Comparison of ENCODE assay signal across 35 cellular contexts in genomic region chr3:18249126-18249525, GRCh38.
"Had no signal": no experiment of that assay in that cellular context is flagged by ENCODE, and none has a peak within 500 bp of the region (broad histone marks: within the 10 kb centered on the region; RNA-seq: fewer than 3 reads in every experiment).

No MANE protein-coding gene starts in this region.

- H3K27ac ChIP-seq: adrenal gland, breast epithelium, cardiac muscle cell, coronary artery, dorsolateral prefrontal cortex, esophagus muscularis mucosa, foreskin keratinocyte, gastrocnemius medialis, heart left ventricle, WERI-Rb-1 had no signal

- H3K9me3 ChIP-seq: adrenal gland, breast epithelium, esophagus muscularis mucosa, gastrocnemius medialis, heart left ventricle had no signal

- H3K4me3 Mint-ChIP-seq: activated B cell treated with CpG ODN at 0.5 μM for 24 hours; activated CD4-positive, alpha-beta memory T cell treated with anti-CD3 and anti-CD28 coated beads, Interleukin-2, amount 10 ng/mL, durations not matched to agents 7 days and 5 days; activated naive CD4-positive, alpha-beta T cell treated with anti-CD3 and anti-CD28 coated beads, Interleukin-2, amount 50 U/mL, for 24 hours; activated naive CD8-positive, alpha-beta T cell treated with anti-CD3 and anti-CD28 coated beads for 36 hours; activated naive CD8-positive, alpha-beta T cell treated with anti-CD3 and anti-CD28 coated beads, Interleukin-2, amount 50 U/mL, for 24 hours; activated T-cell treated with anti-CD3 and anti-CD28 coated beads, Interleukin-2, amount 50 U/mL, for 24 hours; activated T-helper 17 cell treated with anti-CD3 and anti-CD28 coated beads, Interleukin-2, amount 50 U/mL, for 72 hours; brain; dendritic cell treated with granulocyte-macrophage colony-stimulating factor and Interleukin-4, amounts not matched to agents 40 ng/mL and 50 ng/mL, for 4 days had no signal

- H3K36me3 ChIP-seq: adrenal gland, breast epithelium, cardiac muscle cell, esophagus muscularis mucosa, gastrocnemius medialis, heart left ventricle, WERI-Rb-1 had no signal

- H3K9me3 Mint-ChIP-seq: activated B cell treated with CpG ODN at 0.5 μM for 24 hours; activated CD4-positive, alpha-beta memory T cell treated with anti-CD3 and anti-CD28 coated beads, Interleukin-2, amount 10 ng/mL, durations not matched to agents 7 days and 5 days; activated naive CD4-positive, alpha-beta T cell treated with anti-CD3 and anti-CD28 coated beads, Interleukin-2, amount 50 U/mL, for 24 hours; activated naive CD8-positive, alpha-beta T cell treated with anti-CD3 and anti-CD28 coated beads for 36 hours; activated naive CD8-positive, alpha-beta T cell treated with anti-CD3 and anti-CD28 coated beads, Interleukin-2, amount 50 U/mL, for 24 hours; activated T-cell treated with anti-CD3 and anti-CD28 coated beads, Interleukin-2, amount 50 U/mL, for 24 hours; brain; dendritic cell treated with granulocyte-macrophage colony-stimulating factor and Interleukin-4, amounts not matched to agents 40 ng/mL and 50 ng/mL, for 4 days had no signal

- H3K27me3 ChIP-seq: adrenal gland, breast epithelium, cardiac muscle cell, dorsolateral prefrontal cortex, esophagus muscularis mucosa, foreskin keratinocyte, heart left ventricle had no signal

- H3K4me1 Mint-ChIP-seq: activated naive CD4-positive, alpha-beta T cell treated with anti-CD3 and anti-CD28 coated beads, Interleukin-2, amount 50 U/mL, for 24 hours had no signal

- H3K27ac Mint-ChIP-seq: activated B cell treated with CpG ODN at 0.5 μM for 24 hours; activated CD4-positive, alpha-beta memory T cell treated with anti-CD3 and anti-CD28 coated beads, Interleukin-2, amount 10 ng/mL, durations not matched to agents 7 days and 5 days; activated naive CD4-positive, alpha-beta T cell treated with anti-CD3 and anti-CD28 coated beads, Interleukin-2, amount 50 U/mL, for 24 hours; activated naive CD8-positive, alpha-beta T cell treated with anti-CD3 and anti-CD28 coated beads for 36 hours; activated naive CD8-positive, alpha-beta T cell treated with anti-CD3 and anti-CD28 coated beads, Interleukin-2, amount 50 U/mL, for 24 hours; activated T-cell treated with anti-CD3 and anti-CD28 coated beads, Interleukin-2, amount 50 U/mL, for 24 hours; activated T-helper 17 cell treated with anti-CD3 and anti-CD28 coated beads, Interleukin-2, amount 50 U/mL, for 72 hours; brain; dendritic cell treated with granulocyte-macrophage colony-stimulating factor and Interleukin-4, amounts not matched to agents 40 ng/mL and 50 ng/mL, for 4 days had no signal

- FAIRE-seq: TTC549 had no signal

- H3K4me1 ChIP-seq: adrenal gland, breast epithelium, esophagus muscularis mucosa, foreskin keratinocyte, gastrocnemius medialis had no signal

- H3K4me3 ChIP-seq: adrenal gland, breast epithelium, cardiac muscle cell, coronary artery, dorsolateral prefrontal cortex, esophagus muscularis mucosa, gastrocnemius medialis, heart left ventricle had no signal

- H3K36me3 Mint-ChIP-seq: activated naive CD4-positive, alpha-beta T cell treated with anti-CD3 and anti-CD28 coated beads, Interleukin-2, amount 50 U/mL, for 24 hours; activated naive CD8-positive, alpha-beta T cell treated with anti-CD3 and anti-CD28 coated beads for 36 hours; brain had no signal

- H3K27me3 Mint-ChIP-seq: activated B cell treated with CpG ODN at 0.5 μM for 24 hours; activated naive CD4-positive, alpha-beta T cell treated with anti-CD3 and anti-CD28 coated beads, Interleukin-2, amount 50 U/mL, for 24 hours; activated naive CD8-positive, alpha-beta T cell treated with anti-CD3 and anti-CD28 coated beads for 36 hours; activated naive CD8-positive, alpha-beta T cell treated with anti-CD3 and anti-CD28 coated beads, Interleukin-2, amount 50 U/mL, for 24 hours; brain; dendritic cell treated with granulocyte-macrophage colony-stimulating factor and Interleukin-4, amounts not matched to agents 40 ng/mL and 50 ng/mL, for 4 days had no signal

- DNase-seq: activated B cell treated with CpG ODN at 0.5 μM for 24 hours; activated CD4-positive, alpha-beta memory T cell treated with anti-CD3 and anti-CD28 coated beads, Interleukin-2, amount 10 ng/mL, durations not matched to agents 7 days and 5 days; activated CD4-positive, alpha-beta T cell treated with anti-CD3 and anti-CD28 coated beads for 48 hours; activated CD4-positive, alpha-beta T cell treated with anti-CD3 and anti-CD28 coated beads, Interleukin-2, amount 50 U/mL, for 4 hours; activated CD8-positive, alpha-beta memory T cell treated with anti-CD3 and anti-CD28 coated beads, Interleukin-2, amount 50 U/mL, for 48 hours; activated effector memory CD4-positive, alpha-beta T cell treated with Interleukin-2 at 50 U/mL for 16 hours; activated gamma-delta T cell treated with Interleukin-2 at 50 U/mL for 16 hours; activated naive CD4-positive, alpha-beta T cell treated with Interleukin-2 at 50 U/mL for 16 hours; activated naive CD8-positive, alpha-beta T cell treated with anti-CD3 and anti-CD28 coated beads for 36 hours; activated naive CD8-positive, alpha-beta T cell treated with anti-CD3 and anti-CD28 coated beads, Interleukin-2, amount 50 U/mL, for 24 hours; activated T-cell treated with anti-CD3 and anti-CD28 coated beads for 4 hours; activated T-cell treated with anti-CD3 and anti-CD28 coated beads, Interleukin-2, amount 50 U/mL, for 24 hours; adrenal gland; amygdala; aorta; central memory CD4-positive, alpha-beta T cell; cerebellar nuclear complex; dorsolateral prefrontal cortex; effector memory CD4-positive, alpha-beta T cell; erythroblast; foreskin keratinocyte; gastrocnemius medialis; glutamatergic neuron; heart left ventricle; T-helper 2 cell; WERI-Rb-1 had no signal
